ENCODE assay signal across 1 cellular context in the genomic region with DNA sequence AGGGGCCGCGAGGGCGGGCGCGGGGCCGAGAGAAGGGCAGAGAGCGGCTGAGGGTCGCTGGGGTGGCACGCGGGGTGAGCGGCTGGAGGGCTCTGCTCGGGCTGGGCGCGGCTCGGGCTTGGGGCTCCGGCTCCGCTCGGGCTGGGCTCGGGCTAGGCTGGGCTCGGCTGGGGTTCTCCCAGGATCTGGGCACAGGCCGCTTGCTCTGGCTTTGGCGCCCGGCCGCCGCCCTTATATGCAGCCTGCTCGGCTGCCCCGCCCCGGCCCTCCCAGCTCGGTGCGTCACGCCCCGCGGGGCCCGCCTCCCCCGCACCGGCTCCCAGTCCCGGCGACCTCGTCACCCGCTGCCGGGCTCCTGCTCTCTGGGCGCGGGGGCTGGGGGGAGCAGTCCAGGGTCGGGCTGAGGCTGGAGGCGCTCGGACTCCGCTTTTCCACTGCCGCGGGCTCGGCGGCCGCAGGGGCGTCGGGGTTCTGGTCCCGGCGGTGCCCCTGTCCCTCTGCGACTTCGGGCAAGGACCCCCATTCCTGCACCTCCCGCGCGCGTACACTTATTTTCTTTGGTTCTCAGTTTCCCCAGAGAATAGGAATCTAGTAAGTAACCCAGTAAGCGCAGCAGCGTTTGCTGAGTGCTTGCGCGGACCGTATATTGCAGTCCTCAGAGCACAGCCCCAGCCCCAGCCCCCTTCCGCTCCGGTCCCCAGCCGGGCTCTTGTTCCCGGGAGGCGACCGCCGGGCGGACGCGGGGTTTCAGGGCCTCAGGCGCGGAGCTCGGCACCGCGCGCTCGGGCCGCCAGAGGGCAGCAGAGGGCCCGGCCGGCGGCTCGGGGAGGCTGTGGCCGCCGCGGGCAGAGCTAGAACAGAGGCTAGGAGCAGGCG.
TF ChIP-seq lines count a peak whose summit lies in the region.

A gene with protein sequence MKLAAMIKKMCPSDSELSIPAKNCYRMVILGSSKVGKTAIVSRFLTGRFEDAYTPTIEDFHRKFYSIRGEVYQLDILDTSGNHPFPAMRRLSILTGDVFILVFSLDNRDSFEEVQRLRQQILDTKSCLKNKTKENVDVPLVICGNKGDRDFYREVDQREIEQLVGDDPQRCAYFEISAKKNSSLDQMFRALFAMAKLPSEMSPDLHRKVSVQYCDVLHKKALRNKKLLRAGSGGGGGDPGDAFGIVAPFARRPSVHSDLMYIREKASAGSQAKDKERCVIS (minus strand): TSS at position 207 of the 876 bp plus-strand sequence. CDS start 214 bp downstream, outside the sequence.

TF ChIP-seq in HepG2, 621 proteins besides CTCF, POLR2A, EP300 and RAD21 (continued from another document and continues in another):
- TF ChIP-seq, protein P1, sequence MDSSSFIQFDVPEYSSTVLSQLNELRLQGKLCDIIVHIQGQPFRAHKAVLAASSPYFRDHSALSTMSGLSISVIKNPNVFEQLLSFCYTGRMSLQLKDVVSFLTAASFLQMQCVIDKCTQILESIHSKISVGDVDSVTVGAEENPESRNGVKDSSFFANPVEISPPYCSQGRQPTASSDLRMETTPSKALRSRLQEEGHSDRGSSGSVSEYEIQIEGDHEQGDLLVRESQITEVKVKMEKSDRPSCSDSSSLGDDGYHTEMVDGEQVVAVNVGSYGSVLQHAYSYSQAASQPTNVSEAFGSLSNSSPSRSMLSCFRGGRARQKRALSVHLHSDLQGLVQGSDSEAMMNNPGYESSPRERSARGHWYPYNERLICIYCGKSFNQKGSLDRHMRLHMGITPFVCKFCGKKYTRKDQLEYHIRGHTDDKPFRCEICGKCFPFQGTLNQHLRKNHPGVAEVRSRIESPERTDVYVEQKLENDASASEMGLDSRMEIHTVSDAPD (CRISPR knock-in tag; IDR thresholded peaks at IDR 0.05), result no peak
- TF ChIP-seq, protein P2, sequence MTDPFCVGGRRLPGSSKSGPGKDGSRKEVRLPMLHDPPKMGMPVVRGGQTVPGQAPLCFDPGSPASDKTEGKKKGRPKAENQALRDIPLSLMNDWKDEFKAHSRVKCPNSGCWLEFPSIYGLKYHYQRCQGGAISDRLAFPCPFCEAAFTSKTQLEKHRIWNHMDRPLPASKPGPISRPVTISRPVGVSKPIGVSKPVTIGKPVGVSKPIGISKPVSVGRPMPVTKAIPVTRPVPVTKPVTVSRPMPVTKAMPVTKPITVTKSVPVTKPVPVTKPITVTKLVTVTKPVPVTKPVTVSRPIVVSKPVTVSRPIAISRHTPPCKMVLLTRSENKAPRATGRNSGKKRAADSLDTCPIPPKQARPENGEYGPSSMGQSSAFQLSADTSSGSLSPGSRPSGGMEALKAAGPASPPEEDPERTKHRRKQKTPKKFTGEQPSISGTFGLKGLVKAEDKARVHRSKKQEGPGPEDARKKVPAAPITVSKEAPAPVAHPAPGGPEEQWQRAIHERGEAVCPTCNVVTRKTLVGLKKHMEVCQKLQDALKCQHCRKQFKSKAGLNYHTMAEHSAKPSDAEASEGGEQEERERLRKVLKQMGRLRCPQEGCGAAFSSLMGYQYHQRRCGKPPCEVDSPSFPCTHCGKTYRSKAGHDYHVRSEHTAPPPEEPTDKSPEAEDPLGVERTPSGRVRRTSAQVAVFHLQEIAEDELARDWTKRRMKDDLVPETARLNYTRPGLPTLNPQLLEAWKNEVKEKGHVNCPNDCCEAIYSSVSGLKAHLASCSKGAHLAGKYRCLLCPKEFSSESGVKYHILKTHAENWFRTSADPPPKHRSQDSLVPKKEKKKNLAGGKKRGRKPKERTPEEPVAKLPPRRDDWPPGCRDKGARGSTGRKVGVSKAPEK (CRISPR knock-in tag; IDR thresholded peaks at IDR 0.05; ENCODE audit: borderline replicate concordance), result no peak
- TF ChIP-seq NONO (IDR thresholded peaks at IDR 0.05), result no peak
- TF ChIP-seq NONO (CRISPR knock-in tag; conservative IDR thresholded peaks at IDR 0.05), result no peak
- TF ChIP-seq FOSL2 (CRISPR knock-in tag; IDR thresholded peaks at IDR 0.05), result no peak
- TF ChIP-seq ZNF75D (CRISPR knock-in tag; IDR thresholded peaks at IDR 0.05; ENCODE audit: borderline replicate concordance), result no peak
- no peak for TF ChIP-seq HHEX (CRISPR knock-in tag; IDR thresholded peaks at IDR 0.05)
- TF ChIP-seq, protein P3, sequence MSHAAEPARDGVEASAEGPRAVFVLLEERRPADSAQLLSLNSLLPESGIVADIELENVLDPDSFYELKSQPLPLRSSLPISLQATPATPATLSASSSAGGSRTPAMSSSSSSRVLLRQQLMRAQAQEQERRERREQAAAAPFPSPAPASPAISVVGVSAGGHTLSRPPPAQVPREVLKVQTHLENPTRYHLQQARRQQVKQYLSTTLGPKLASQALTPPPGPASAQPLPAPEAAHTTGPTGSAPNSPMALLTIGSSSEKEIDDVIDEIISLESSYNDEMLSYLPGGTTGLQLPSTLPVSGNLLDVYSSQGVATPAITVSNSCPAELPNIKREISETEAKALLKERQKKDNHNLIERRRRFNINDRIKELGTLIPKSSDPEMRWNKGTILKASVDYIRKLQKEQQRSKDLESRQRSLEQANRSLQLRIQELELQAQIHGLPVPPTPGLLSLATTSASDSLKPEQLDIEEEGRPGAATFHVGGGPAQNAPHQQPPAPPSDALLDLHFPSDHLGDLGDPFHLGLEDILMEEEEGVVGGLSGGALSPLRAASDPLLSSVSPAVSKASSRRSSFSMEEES (CRISPR knock-in tag; IDR thresholded peaks at IDR 0.05), result no peak
- no peak for TF ChIP-seq ATM (IDR thresholded peaks at IDR 0.05; ENCODE audit: borderline replicate concordance)
- TF ChIP-seq, protein P4, sequence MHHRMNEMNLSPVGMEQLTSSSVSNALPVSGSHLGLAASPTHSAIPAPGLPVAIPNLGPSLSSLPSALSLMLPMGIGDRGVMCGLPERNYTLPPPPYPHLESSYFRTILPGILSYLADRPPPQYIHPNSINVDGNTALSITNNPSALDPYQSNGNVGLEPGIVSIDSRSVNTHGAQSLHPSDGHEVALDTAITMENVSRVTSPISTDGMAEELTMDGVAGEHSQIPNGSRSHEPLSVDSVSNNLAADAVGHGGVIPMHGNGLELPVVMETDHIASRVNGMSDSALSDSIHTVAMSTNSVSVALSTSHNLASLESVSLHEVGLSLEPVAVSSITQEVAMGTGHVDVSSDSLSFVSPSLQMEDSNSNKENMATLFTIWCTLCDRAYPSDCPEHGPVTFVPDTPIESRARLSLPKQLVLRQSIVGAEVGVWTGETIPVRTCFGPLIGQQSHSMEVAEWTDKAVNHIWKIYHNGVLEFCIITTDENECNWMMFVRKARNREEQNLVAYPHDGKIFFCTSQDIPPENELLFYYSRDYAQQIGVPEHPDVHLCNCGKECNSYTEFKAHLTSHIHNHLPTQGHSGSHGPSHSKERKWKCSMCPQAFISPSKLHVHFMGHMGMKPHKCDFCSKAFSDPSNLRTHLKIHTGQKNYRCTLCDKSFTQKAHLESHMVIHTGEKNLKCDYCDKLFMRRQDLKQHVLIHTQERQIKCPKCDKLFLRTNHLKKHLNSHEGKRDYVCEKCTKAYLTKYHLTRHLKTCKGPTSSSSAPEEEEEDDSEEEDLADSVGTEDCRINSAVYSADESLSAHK (CRISPR knock-in tag; IDR thresholded peaks at IDR 0.05; ENCODE audit: borderline replicate concordance), result no peak
- TF ChIP-seq, protein P5, sequence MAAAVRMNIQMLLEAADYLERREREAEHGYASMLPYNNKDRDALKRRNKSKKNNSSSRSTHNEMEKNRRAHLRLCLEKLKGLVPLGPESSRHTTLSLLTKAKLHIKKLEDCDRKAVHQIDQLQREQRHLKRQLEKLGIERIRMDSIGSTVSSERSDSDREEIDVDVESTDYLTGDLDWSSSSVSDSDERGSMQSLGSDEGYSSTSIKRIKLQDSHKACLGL (CRISPR knock-in tag; IDR thresholded peaks at IDR 0.05), result no peak
- TF ChIP-seq TBL1XR1 (IDR thresholded peaks at IDR 0.05; ENCODE audit: borderline replicate concordance, low read length, partially characterized antibody), result no peak
- no peak for TF ChIP-seq MIER3 (CRISPR knock-in tag; IDR thresholded peaks at IDR 0.05; ENCODE audit: borderline replicate concordance)
- TF ChIP-seq, protein P6, sequence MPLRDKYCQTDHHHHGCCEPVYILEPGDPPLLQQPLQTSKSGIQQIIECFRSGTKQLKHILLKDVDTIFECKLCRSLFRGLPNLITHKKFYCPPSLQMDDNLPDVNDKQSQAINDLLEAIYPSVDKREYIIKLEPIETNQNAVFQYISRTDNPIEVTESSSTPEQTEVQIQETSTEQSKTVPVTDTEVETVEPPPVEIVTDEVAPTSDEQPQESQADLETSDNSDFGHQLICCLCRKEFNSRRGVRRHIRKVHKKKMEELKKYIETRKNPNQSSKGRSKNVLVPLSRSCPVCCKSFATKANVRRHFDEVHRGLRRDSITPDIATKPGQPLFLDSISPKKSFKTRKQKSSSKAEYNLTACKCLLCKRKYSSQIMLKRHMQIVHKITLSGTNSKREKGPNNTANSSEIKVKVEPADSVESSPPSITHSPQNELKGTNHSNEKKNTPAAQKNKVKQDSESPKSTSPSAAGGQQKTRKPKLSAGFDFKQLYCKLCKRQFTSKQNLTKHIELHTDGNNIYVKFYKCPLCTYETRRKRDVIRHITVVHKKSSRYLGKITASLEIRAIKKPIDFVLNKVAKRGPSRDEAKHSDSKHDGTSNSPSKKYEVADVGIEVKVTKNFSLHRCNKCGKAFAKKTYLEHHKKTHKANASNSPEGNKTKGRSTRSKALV (CRISPR knock-in tag; IDR thresholded peaks at IDR 0.05), result no peak
- no peak for TF ChIP-seq NFE2L1 (CRISPR knock-in tag; IDR thresholded peaks at IDR 0.05; ENCODE audit: borderline replicate concordance)
- TF ChIP-seq, protein P7, sequence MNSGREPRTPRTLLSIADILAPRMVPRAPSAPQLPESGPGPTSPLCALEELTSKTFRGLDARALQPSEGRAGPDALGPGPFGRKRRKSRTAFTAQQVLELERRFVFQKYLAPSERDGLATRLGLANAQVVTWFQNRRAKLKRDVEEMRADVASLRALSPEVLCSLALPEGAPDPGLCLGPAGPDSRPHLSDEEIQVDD (CRISPR knock-in tag; IDR thresholded peaks at IDR 0.05; ENCODE audit: borderline replicate concordance), result 0 out of 2 replicates have a peak, but pooled peaks have one; percentile 61
- TF ChIP-seq SMARCE1 (IDR thresholded peaks at IDR 0.05; ENCODE audit: borderline replicate concordance), result no peak
- TF ChIP-seq, protein P8, sequence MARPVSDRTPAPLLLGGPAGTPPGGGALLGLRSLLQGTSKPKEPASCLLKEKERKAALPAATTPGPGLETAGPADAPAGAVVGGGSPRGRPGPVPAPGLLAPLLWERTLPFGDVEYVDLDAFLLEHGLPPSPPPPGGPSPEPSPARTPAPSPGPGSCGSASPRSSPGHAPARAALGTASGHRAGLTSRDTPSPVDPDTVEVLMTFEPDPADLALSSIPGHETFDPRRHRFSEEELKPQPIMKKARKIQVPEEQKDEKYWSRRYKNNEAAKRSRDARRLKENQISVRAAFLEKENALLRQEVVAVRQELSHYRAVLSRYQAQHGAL (CRISPR knock-in tag; IDR thresholded peaks at IDR 0.05; ENCODE audit: not compliant biosample characterization), result no peak
- no peak for TF ChIP-seq KAT2B (IDR thresholded peaks at IDR 0.05; ENCODE audit: borderline replicate concordance, low read depth, low read length)
- no peak; the same call in 1 of the 2 replicates for TF ChIP-seq MYC (CRISPR knock-in tag; IDR thresholded peaks at IDR 0.05; ENCODE audit: borderline replicate concordance)
- TF ChIP-seq ZSCAN12 (CRISPR knock-in tag; IDR thresholded peaks at IDR 0.05), result 0 out of 2 replicates have a peak, but pooled peaks have one; percentile 24
- TF ChIP-seq REPIN1 (CRISPR knock-in tag; IDR thresholded peaks at IDR 0.05; ENCODE audit: borderline replicate concordance, low read depth), result peak; percentile 60
- TF ChIP-seq, protein P9, sequence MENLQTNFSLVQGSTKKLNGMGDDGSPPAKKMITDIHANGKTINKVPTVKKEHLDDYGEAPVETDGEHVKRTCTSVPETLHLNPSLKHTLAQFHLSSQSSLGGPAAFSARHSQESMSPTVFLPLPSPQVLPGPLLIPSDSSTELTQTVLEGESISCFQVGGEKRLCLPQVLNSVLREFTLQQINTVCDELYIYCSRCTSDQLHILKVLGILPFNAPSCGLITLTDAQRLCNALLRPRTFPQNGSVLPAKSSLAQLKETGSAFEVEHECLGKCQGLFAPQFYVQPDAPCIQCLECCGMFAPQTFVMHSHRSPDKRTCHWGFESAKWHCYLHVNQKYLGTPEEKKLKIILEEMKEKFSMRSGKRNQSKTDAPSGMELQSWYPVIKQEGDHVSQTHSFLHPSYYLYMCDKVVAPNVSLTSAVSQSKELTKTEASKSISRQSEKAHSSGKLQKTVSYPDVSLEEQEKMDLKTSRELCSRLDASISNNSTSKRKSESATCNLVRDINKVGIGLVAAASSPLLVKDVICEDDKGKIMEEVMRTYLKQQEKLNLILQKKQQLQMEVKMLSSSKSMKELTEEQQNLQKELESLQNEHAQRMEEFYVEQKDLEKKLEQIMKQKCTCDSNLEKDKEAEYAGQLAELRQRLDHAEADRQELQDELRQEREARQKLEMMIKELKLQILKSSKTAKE (CRISPR knock-in tag; IDR thresholded peaks at IDR 0.05; ENCODE audit: borderline replicate concordance), result no peak
- TF ChIP-seq GFI1 (CRISPR knock-in tag; IDR thresholded peaks at IDR 0.05; ENCODE audit: borderline replicate concordance), result 0 out of 2 replicates have a peak, but pooled peaks have one; percentile 65
- no peak; the same call in 1 of the 2 replicates for TF ChIP-seq HOXA3 (CRISPR knock-in tag; IDR thresholded peaks at IDR 0.05)
- TF ChIP-seq CEBPB (IDR thresholded peaks at IDR 0.05; ENCODE audit: borderline replicate concordance, low read depth, low read length), result no peak
- 0 out of 2 replicates have a peak, but pooled peaks have one; percentile 59 for TF ChIP-seq DNMT1 (CRISPR knock-in tag; IDR thresholded peaks at IDR 0.05)
- TF ChIP-seq PITX1 (CRISPR knock-in tag; IDR thresholded peaks at IDR 0.05), result no peak
- no peak for TF ChIP-seq HCFC1 (IDR thresholded peaks at IDR 0.05; ENCODE audit: low read depth, low read length)
- TF ChIP-seq, protein P10, sequence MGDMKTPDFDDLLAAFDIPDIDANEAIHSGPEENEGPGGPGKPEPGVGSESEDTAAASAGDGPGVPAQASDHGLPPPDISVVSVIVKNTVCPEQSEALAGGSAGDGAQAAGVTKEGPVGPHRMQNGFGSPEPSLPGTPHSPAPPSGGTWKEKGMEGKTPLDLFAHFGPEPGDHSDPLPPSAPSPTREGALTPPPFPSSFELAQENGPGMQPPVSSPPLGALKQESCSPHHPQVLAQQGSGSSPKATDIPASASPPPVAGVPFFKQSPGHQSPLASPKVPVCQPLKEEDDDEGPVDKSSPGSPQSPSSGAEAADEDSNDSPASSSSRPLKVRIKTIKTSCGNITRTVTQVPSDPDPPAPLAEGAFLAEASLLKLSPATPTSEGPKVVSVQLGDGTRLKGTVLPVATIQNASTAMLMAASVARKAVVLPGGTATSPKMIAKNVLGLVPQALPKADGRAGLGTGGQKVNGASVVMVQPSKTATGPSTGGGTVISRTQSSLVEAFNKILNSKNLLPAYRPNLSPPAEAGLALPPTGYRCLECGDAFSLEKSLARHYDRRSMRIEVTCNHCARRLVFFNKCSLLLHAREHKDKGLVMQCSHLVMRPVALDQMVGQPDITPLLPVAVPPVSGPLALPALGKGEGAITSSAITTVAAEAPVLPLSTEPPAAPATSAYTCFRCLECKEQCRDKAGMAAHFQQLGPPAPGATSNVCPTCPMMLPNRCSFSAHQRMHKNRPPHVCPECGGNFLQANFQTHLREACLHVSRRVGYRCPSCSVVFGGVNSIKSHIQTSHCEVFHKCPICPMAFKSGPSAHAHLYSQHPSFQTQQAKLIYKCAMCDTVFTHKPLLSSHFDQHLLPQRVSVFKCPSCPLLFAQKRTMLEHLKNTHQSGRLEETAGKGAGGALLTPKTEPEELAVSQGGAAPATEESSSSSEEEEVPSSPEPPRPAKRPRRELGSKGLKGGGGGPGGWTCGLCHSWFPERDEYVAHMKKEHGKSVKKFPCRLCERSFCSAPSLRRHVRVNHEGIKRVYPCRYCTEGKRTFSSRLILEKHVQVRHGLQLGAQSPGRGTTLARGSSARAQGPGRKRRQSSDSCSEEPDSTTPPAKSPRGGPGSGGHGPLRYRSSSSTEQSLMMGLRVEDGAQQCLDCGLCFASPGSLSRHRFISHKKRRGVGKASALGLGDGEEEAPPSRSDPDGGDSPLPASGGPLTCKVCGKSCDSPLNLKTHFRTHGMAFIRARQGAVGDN (CRISPR knock-in tag; IDR thresholded peaks at IDR 0.05), result peak; percentile 85
- peak; percentile 6; the same call in 1 of the 2 replicates for TF ChIP-seq PHF21A (CRISPR knock-in tag; IDR thresholded peaks at IDR 0.05)
- TF ChIP-seq NCOR1 (IDR thresholded peaks at IDR 0.05; ENCODE audit: borderline replicate concordance, low read length), result no peak
